ENCODE assay signal across 9 cellular contexts in genomic region chr11:61718613-61719302, GRCh38.
DNase-seq lines count a peak whose midpoint lies in the region; ATAC-seq, FAIRE-seq and TF ChIP-seq lines count a peak whose summit lies in the region.
"Had no signal": no experiment of that assay in that cellular context is flagged by ENCODE, and none has a peak within 500 bp of the region (broad histone marks: within the 10 kb centered on the region; RNA-seq: fewer than 3 reads in every experiment).

No MANE protein-coding gene starts in this region.

- in situ Hi-C loops in astrocyte of the cerebellum (cut with HindIII; ENCODE audit: low sequenced_read_pairs), result no loop called here

- ATAC-seq in HG03460 (IDR thresholded peaks at IDR 0.05; ENCODE audit: unreplicated experiment), result no peak

- H3K4me1 ChIP-seq in iPS-15b (ENCODE audit: control insufficient read depth, insufficient read depth, low read length), result no peaks in the 10 kb centered on the region

- DNase-seq in H54 (ENCODE audit: insufficient read length, low spot score) (no peak), astrocyte of the cerebellum (ENCODE audit: low read depth) (no peak), skeletal muscle cell (ENCODE audit: low read depth) (no peak), COR-L47 (lab: John Stamatoyannopoulos, UW) (no peak), DMS153 (lab: John Stamatoyannopoulos, UW) (no peak), activated gamma-delta T cell (lab: John Stamatoyannopoulos, UW) (no peak)
- DNase-seq: activated CD4-positive, CD25-positive, alpha-beta regulatory T cell treated with anti-CD3 and anti-CD28 coated beads, Interleukin-2, amount 50 U/mL, for 72 hours had no signal

- TF ChIP-seq CTCF in astrocyte of the cerebellum (IDR thresholded peaks at IDR 0.05; ENCODE audit: low read depth, low read length, missing control alignments), result no peak

- H3K36me3 ChIP-seq in iPS-15b (ENCODE audit: control insufficient read depth, insufficient read depth, low read length), result no peaks in the 10 kb centered on the region

- H3K4me3 ChIP-seq in astrocyte of the cerebellum (ENCODE audit: low read depth, low read length), result peak overlapping the region; percentile 43
- peak overlapping the region; percentile 32 for H3K4me3 ChIP-seq in iPS-15b (ENCODE audit: low read depth, low read length)
- H3K4me3 ChIP-seq in skeletal muscle cell (ENCODE audit: low read depth, low read length), result peak overlapping the region; percentile 50

- H3K27me3 ChIP-seq in iPS-15b (ENCODE audit: control insufficient read depth, insufficient read depth, low read length), result no peaks in the 10 kb centered on the region

- no peak overlapping the region for H3K9ac ChIP-seq in iPS-15b (ENCODE audit: low read depth, low read length)

- TF ChIP-seq POLR2A in H54 (IDR thresholded peaks at IDR 0.05; ENCODE audit: low read depth, low read length), result peak; percentile 25; the same call in 1 of the 2 replicates

- H3K9me3 ChIP-seq in iPS-15b (ENCODE audit: control insufficient read depth, insufficient read depth, low read length), result no peaks in the 10 kb centered on the region

- no peak for FAIRE-seq in H54 (lab: Jason Lieb, UNC)
